ENCODE assay signal across 15 cellular contexts in the genomic region with DNA sequence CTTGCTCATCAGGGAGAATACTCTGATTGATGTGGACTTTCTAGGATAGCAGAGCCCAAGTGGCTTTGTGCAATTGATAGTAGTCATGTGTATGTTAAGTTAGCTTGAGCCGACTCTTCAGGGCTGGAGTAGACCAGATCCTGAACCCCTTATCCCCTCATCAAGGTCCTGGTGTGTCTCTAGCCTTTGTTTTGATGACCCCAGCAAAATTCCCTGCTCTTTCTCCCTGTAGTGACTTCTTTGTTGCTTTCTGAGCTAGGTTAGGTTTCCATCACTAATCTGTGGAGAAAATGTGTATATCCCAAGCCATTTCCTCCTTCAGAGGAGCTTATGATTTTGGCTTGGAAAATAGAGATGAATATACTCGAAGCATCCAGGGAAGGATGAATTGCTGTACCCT.
"Had no signal": no experiment of that assay in that cellular context is flagged by ENCODE, and none has a peak within 500 bp of the region (broad histone marks: within the 10 kb centered on the region; RNA-seq: fewer than 3 reads in every experiment).

No MANE protein-coding gene starts in this region.

- ATAC-seq: left lobe of liver, SK-N-SH treated with all-trans-retinoic acid at 6 μM for 48 hours had no signal

- H3K9me3 Mint-ChIP-seq: activated naive CD8-positive, alpha-beta T cell treated with anti-CD3 and anti-CD28 coated beads for 36 hours; activated T-helper 1 cell treated with anti-CD3 and anti-CD28 coated beads, Interleukin-12 subunit alpha, Interleukin-12 subunit beta, Interleukin-2, Interleukin-4 antibody, amounts not matched to agents 30 ng/mL and 10 ng/mL and 1 ng/mL, durations not matched to agents 14 hours and 24 hours and 36 hours; natural killer cell treated with Interleukin-12 subunit alpha and Interleukin-12 subunit beta and Interleukin-15 and Interleukin-18, amount 100 ng/mL, for 72 hours had no signal

- H3K36me3 Mint-ChIP-seq: natural killer cell treated with Interleukin-12 subunit alpha and Interleukin-12 subunit beta and Interleukin-15 and Interleukin-18, amount 100 ng/mL, for 72 hours had no signal

- H3K27ac Mint-ChIP-seq: activated naive CD8-positive, alpha-beta T cell treated with anti-CD3 and anti-CD28 coated beads for 36 hours had no signal

- H3K4me3 Mint-ChIP-seq: activated naive CD8-positive, alpha-beta T cell treated with anti-CD3 and anti-CD28 coated beads for 36 hours; activated T-helper 1 cell treated with anti-CD3 and anti-CD28 coated beads, Interleukin-12 subunit alpha, Interleukin-12 subunit beta, Interleukin-2, Interleukin-4 antibody, amounts not matched to agents 30 ng/mL and 10 ng/mL and 1 ng/mL, durations not matched to agents 14 hours and 24 hours and 36 hours; natural killer cell treated with Interleukin-12 subunit alpha and Interleukin-12 subunit beta and Interleukin-15 and Interleukin-18, amount 100 ng/mL, for 72 hours had no signal

- H3K4me1 ChIP-seq: breast epithelium had no signal

- DNase-seq: activated CD4-positive, CD25-positive, alpha-beta regulatory T cell treated with anti-CD3 and anti-CD28 coated beads, Interleukin-2, amount 50 U/mL, for 72 hours; activated naive CD8-positive, alpha-beta T cell treated with anti-CD3 and anti-CD28 coated beads for 36 hours; amygdala; dermis blood vessel endothelial cell; heart right ventricle; mammary epithelial cell; occipital lobe; right cardiac atrium; trophoblast cell had no signal

- H3K9me3 ChIP-seq: breast epithelium, heart right ventricle had no signal

- H3K27me3 Mint-ChIP-seq: activated naive CD8-positive, alpha-beta T cell treated with anti-CD3 and anti-CD28 coated beads for 36 hours; natural killer cell treated with Interleukin-12 subunit alpha and Interleukin-12 subunit beta and Interleukin-15 and Interleukin-18, amount 100 ng/mL, for 72 hours had no signal

- H3K27me3 ChIP-seq: breast epithelium, heart right ventricle had no signal

- H3K27ac ChIP-seq: breast epithelium, epithelial cell of prostate, heart right ventricle had no signal
